Comparison of ENCODE assay signal across 8 cellular contexts in the genomic region with DNA sequence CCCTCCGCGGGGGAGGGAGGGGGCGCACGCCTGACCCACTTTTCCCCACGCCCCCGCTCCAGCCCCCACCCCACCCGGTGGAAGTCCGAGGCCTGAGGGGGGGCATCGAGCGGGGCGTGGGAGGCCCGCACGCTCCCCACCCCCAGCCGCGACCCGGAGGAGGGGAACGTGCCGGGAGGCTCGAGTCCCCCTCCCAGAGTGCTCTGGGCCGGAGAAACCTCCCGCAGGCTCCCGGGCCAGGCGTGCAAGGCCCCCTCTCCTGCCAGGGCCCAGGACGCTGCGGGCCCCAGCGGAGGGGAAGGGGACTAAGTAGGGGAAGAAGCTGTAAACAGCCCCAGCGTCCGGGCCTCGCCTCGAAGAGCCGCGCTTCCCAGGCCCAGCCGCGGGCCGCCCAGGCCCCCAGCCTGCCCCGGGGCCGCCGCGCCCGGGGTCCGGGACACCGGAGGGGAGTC. TPM values are rescaled to one million over a fixed set of nuclear protein-coding genes. Genes with fewer than 3 reads are reported as not detected.
DNase-seq lines count a peak whose midpoint lies in the region; ATAC-seq and TF ChIP-seq lines count a peak whose summit lies in the region.

No MANE protein-coding gene starts in this region.

- peak overlapping the region; percentile 91 for H3K27ac ChIP-seq in WERI-Rb-1
- peak overlapping the region; percentile 83 to 98 for H3K27ac ChIP-seq in ovary

- peak overlapping the region; percentile 73 for H3K4me3 ChIP-seq in WERI-Rb-1 (ENCODE audit: low read depth, low read length)
- H3K4me3 ChIP-seq in fibroblast of the aortic adventitia (ENCODE audit: low read depth, low read length) = peak overlapping the region; percentile 87
- peak overlapping the region; percentile 95 for H3K4me3 ChIP-seq in ovary

- peak; percentile 21 for ATAC-seq in HG03025 (IDR thresholded peaks at IDR 0.05; ENCODE audit: low FRiP score, unreplicated experiment)

- no peaks in the 10 kb centered on the region for H3K27me3 ChIP-seq in WERI-Rb-1 (ENCODE audit: insufficient read depth, low read depth, severe bottlenecking)
- H3K27me3 ChIP-seq in ovary = no peaks in the 10 kb centered on the region

- intact Hi-C loops in ovary (cut with DNase I) = loop anchor here in 1 of 4 donors (5.0 kb wide), 1 partner anchor 48 kb away; no protein-coding TSS in a partner anchor

- no peak for TF ChIP-seq EP300 in ovary (IDR thresholded peaks at IDR 0.05)

- DNase-seq in NOMO-1 treated with DMSO at 0.1 percent for 48 hours (lab: John Stamatoyannopoulos, UW; ENCODE audit: unreplicated experiment) = peak; percentile 47
- no peak for DNase-seq in NOMO-1 treated with dmso at 0.1 percent for 144 hours (lab: John Stamatoyannopoulos, UW; ENCODE audit: unreplicated experiment)
- DNase-seq in WERI-Rb-1 = peak; percentile 26
- DNase-seq in fibroblast of the aortic adventitia (ENCODE audit: low read depth) = no peak
- peak; percentile 24 to 64 (median 53) for DNase-seq in ovary
- no peak for DNase-seq in NCI-H446 treated with DMSO at 0.1 percent for 48 hours (lab: John Stamatoyannopoulos, UW)
- DNase-seq in inferior parietal cortex (ENCODE audit: extremely low spot score) = no peak

- no peak for TF ChIP-seq POLR2A in ovary (IDR thresholded peaks at IDR 0.05)

- TF ChIP-seq CTCF in WERI-Rb-1 (IDR thresholded peaks at IDR 0.05; ENCODE audit: low read depth, low read length) (no peak), fibroblast of the aortic adventitia (IDR thresholded peaks at IDR 0.05; ENCODE audit: insufficient read depth, low read length) (no peak), ovary (IDR thresholded peaks at IDR 0.05) (no peak)

- peaks cover 30% of the 10 kb centered on the region for H3K36me3 ChIP-seq in WERI-Rb-1
- H3K36me3 ChIP-seq in ovary = no peaks in the 10 kb centered on the region

- H3K4me1 ChIP-seq in ovary (ENCODE audit: insufficient read depth) = peaks cover 4% of the 10 kb centered on the region

- WGBS in ovary, 3 donors = 0 to 1% (median 1%) methylated on average over 22 to 42 of the region's 42 CpGs

- H3K9me3 ChIP-seq in WERI-Rb-1 (ENCODE audit: severe bottlenecking) = no peaks in the 10 kb centered on the region
- H3K9me3 ChIP-seq in ovary = no peaks in the 10 kb centered on the region

RNA-seq across cellular contexts. Expression of a gene that starts 0.3 kb away (rescaled TPM):
- total RNA-seq in fibroblast of the aortic adventitia (ENCODE audit: low replicate concordance) = 46.5 and 97.0 TPM in 2 replicates
- 10 to 100 TPM; 45.3 to 72.8 (median 58.3) TPM for total RNA-seq in ovary
- 10 to 100 TPM in 1 of 2 donors, 1 to 10 TPM in 1; 8.4 to 20.1 TPM for polyA plus RNA-seq in ovary

Comparison
In these comparisons a context has a peak if more than half of its experiments do, and no peak if none do; other contexts are left out.
1. DNase-seq: peak in NOMO-1 treated with DMSO at 0.1 percent for 48 hours (single experiment), WERI-Rb-1 (single experiment) and ovary (5 of 5); none in NOMO-1 treated with dmso at 0.1 percent for 144 hours (single experiment), fibroblast of the aortic adventitia (single experiment), NCI-H446 treated with DMSO at 0.1 percent for 48 hours (single experiment) and inferior parietal cortex (single experiment).
2. Peak in every context shown above with its lines, with median percentiles within 50 percentile points of each other: H3K4me3 ChIP-seq.